Comparison of ENCODE assay signal across 11 cellular contexts in genomic region chr15:99239545-99240198, GRCh38. TPM values are rescaled to one million over a fixed set of nuclear protein-coding genes. Genes with fewer than 3 reads are reported as not detected.
DNase-seq lines count a peak whose midpoint lies in the region; ATAC-seq, FAIRE-seq and TF ChIP-seq lines count a peak whose summit lies in the region.
"Had no signal": no experiment of that assay in that cellular context is flagged by ENCODE, and none has a peak within 500 bp of the region (broad histone marks: within the 10 kb centered on the region; RNA-seq: fewer than 3 reads in every experiment).

No MANE protein-coding gene starts in this region.

- H3K9me3 ChIP-seq in pancreas (no peaks in the 10 kb centered on the region), left lung (no peaks in the 10 kb centered on the region)

- peak; percentile 52 for DNase-seq in GM06990 (ENCODE audit: extremely low read depth, insufficient read length)
- DNase-seq in activated B cell treated with CpG ODN at 0.5 μM for 24 hours: no peak
- DNase-seq in pancreas: no peak
- DNase-seq in DMS 273 treated with DMSO at 0.1 percent for 48 hours (lab: John Stamatoyannopoulos, UW): no peak
- DNase-seq in NOMO-1 (lab: John Stamatoyannopoulos, UW; ENCODE audit: unreplicated experiment in 2 of 2): no peak
- DNase-seq in left lung: no peak
- DNase-seq: NCI-H187 treated with DMSO at 0.1 percent for 48 hours, retina had no signal

- no peaks in the 10 kb centered on the region for H3K4me1 ChIP-seq in pancreas
- H3K4me1 ChIP-seq in left lung: no peaks in the 10 kb centered on the region

- H3K27me3 ChIP-seq in GM06990 (replicated peaks; ENCODE audit: control insufficient read depth, insufficient read depth, low read length) (no peaks in the 10 kb centered on the region), pancreas (no peaks in the 10 kb centered on the region), left lung (no peaks in the 10 kb centered on the region)

- H3K4me3 ChIP-seq in GM06990 (replicated peaks; ENCODE audit: low read depth, low read length) (no peak overlapping the region), pancreas (no peak overlapping the region), left lung (no peak overlapping the region)

- H3K36me3 ChIP-seq in GM06990 (ENCODE audit: control insufficient read depth, insufficient read depth, low read length) (no peaks in the 10 kb centered on the region), pancreas (no peaks in the 10 kb centered on the region), left lung (peaks cover 0 to 9% of the 10 kb centered on the region in 2 donors)

- no peaks in the 10 kb centered on the region for H3K36me3 Mint-ChIP-seq in activated B cell treated with CpG ODN at 0.5 μM for 24 hours (ENCODE audit: low read depth)

- peaks cover 4% of the 10 kb centered on the region for H3K4me1 Mint-ChIP-seq in activated B cell treated with CpG ODN at 0.5 μM for 24 hours
- H3K4me1 Mint-ChIP-seq: central memory CD8-positive, alpha-beta T cell had no signal

- peak; percentile 93 for ATAC-seq in GM19395 (IDR thresholded peaks at IDR 0.05; ENCODE audit: unreplicated experiment)
- ATAC-seq in HG02981 (IDR thresholded peaks at IDR 0.05; ENCODE audit: unreplicated experiment): peak; percentile 89
- peak; percentile 56 for ATAC-seq in activated B cell treated with CpG ODN at 0.5 μM for 24 hours (ENCODE audit: low read depth)
- no peak for ATAC-seq in pancreas
- no peak for ATAC-seq in left lung

- POLR2A ChIA-PET in activated B cell treated with CpG ODN at 0.5 μM for 24 hours (lab: Charles Lee): interaction anchor here (1.1 kb wide), 1 partner anchor 11 kb away, joined by 5 read pairs; the partner anchor contains the start of gene LRRC28

- CTCF ChIA-PET in activated B cell treated with CpG ODN at 0.5 μM for 24 hours (lab: Charles Lee): no interaction called here

- no peak for FAIRE-seq in pancreas (lab: Jason Lieb, UNC)

- no peak overlapping the region for H3K27ac Mint-ChIP-seq in activated B cell treated with CpG ODN at 0.5 μM for 24 hours

- WGBS in pancreas, 2 donors: 89 to 90% methylated on average over 1 of the region's 1 CpG

- H3K27ac ChIP-seq in pancreas: no peak overlapping the region
- no peak overlapping the region for H3K27ac ChIP-seq in left lung

- H3K9me3 Mint-ChIP-seq in activated B cell treated with CpG ODN at 0.5 μM for 24 hours: no peaks in the 10 kb centered on the region
- H3K9me3 Mint-ChIP-seq: central memory CD8-positive, alpha-beta T cell had no signal

- intact Hi-C loops in activated B cell treated with CpG ODN at 0.5 μM for 24 hours (cut with micrococcal nuclease): no loop called here
- intact Hi-C loops in pancreas (cut with DNase I): no loop called here
- intact Hi-C loops in left lung (cut with DNase I): no loop called here

- TF ChIP-seq CTCF in GM06990 (IDR thresholded peaks at IDR 0.05; ENCODE audit: insufficient read depth, low read length, poor library complexity, severe bottlenecking): no peak
- no peak for TF ChIP-seq CTCF in activated B cell treated with CpG ODN at 0.5 μM for 24 hours (IDR thresholded peaks at IDR 0.05)
- no peak for TF ChIP-seq CTCF in pancreas (IDR thresholded peaks at IDR 0.05)
- no peak for TF ChIP-seq CTCF in left lung (IDR thresholded peaks at IDR 0.05)

- no peaks in the 10 kb centered on the region for H3K27me3 Mint-ChIP-seq in activated B cell treated with CpG ODN at 0.5 μM for 24 hours

- no peak overlapping the region for H3K4me3 Mint-ChIP-seq in activated B cell treated with CpG ODN at 0.5 μM for 24 hours
- H3K4me3 Mint-ChIP-seq: central memory CD8-positive, alpha-beta T cell had no signal

RNA-seq across cellular contexts. Expression of gene TTC23, which starts 9.7 kb away (rescaled TPM):
- total RNA-seq in activated B cell treated with CpG ODN at 0.5 μM for 24 hours (2.7 and 3.1 TPM in 2 replicates), pancreas (10 to 100 TPM in 1 of 6 donors, 1 to 10 TPM in 5; 6.6 to 13.5 (median 8.2) TPM), left lung (10 to 100 TPM; 14.0 to 19.4 TPM)
- 1 to 10 TPM; 5.5 to 7.4 TPM for polyA plus RNA-seq in pancreas

RNA-seq across cellular contexts. Expression of gene LRRC28, which starts 11.6 kb away (rescaled TPM):
- 20.1 and 21.2 TPM in 2 replicates for total RNA-seq in activated B cell treated with CpG ODN at 0.5 μM for 24 hours
- 10 to 100 TPM; 12.9 to 24.9 (median 16.8) TPM for total RNA-seq in pancreas
- 1 to 10 TPM; 4.5 to 8.7 TPM for polyA plus RNA-seq in pancreas
- 10 to 100 TPM; 14.9 to 18.4 TPM for total RNA-seq in left lung

Comparison
In these comparisons a context has a peak if more than half of its experiments do, and no peak if none do; other contexts are left out.
1. ATAC-seq: peak in GM19395 (single experiment), HG02981 (single experiment) and activated B cell treated with CpG ODN at 0.5 μM for 24 hours (single experiment); none in pancreas (0 of 4) and left lung (single experiment).